In the genomic region with DNA sequence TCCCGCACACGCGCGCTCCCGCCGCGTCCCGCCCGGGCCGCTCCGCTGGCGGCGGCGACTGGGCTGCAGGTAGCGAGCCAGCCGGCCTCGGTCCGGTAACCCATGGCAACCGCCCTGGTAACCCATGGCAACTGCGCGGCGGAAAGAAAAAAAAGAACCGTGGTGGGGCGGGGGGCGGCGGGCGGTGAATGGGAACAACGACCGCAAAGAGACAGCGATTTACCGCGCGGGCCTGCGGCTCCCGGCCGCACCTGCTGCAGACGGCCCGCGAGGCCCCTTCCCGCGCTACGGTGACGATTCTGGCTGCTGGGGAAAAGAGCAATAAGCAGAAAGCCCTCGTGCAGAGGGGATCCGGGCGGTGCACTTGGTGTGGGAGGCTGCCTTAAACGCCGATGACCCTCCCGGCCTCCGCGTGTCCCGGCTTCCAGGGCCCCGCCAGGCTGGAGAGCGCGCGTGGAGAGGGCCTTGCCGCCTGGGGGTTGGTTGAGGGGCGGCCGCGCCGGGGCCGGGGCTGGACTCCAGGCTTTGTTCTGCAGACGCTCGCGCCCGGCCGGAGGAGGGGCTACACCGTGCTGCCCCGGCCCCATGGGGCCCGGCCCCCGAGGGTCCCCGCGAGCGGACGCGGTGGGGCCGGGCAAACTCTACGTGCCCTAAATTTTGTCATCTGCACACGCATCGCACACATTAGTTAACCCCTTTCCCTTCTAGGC, we compare ENCODE assay signal across 8 cellular contexts.
A peak's percentile ranks its signal among the peaks of the same experiment; 100 is the strongest.
DNase-seq lines count a peak whose midpoint lies in the region; ATAC-seq, FAIRE-seq and TF ChIP-seq lines count a peak whose summit lies in the region.

No MANE protein-coding gene starts in this region.

- no peak overlapping the region for H3K27ac ChIP-seq in CD8-positive, alpha-beta memory T cell (ENCODE audit: low read depth, low read length)
- no peak overlapping the region for H3K27ac ChIP-seq in PC-9
- H3K27ac ChIP-seq in keratinocyte (ENCODE audit: control insufficient read depth, insufficient read depth, low read length): no peak overlapping the region

- POLR2A ChIA-PET in CD8-positive, alpha-beta memory T cell (lab: Charles Lee): no interaction called here
- POLR2A ChIA-PET in PC-9 (lab: Charles Lee; ENCODE audit: unreplicated experiment): interaction anchor here (0.7 kb wide), 1 partner anchor 263 kb away, joined by 5 read pairs; no protein-coding TSS in a partner anchor

- peak overlapping the region; percentile 57 for H3K4me3 ChIP-seq in CD8-positive, alpha-beta memory T cell (ENCODE audit: low read length)
- H3K4me3 ChIP-seq in PC-9 (peak overlapping the region; percentile 81), keratinocyte (ENCODE audit: control insufficient read depth in 2 of 3, extremely low read depth in 1 of 3, insufficient read depth in 2 of 3, low read depth in 1 of 3, low read length in 3 of 3) (peak overlapping the region; percentile 26 to 69 (median 26))

- H3K4me1 ChIP-seq in CD8-positive, alpha-beta memory T cell (ENCODE audit: insufficient read depth, low read length): peaks cover 5% of the 10 kb centered on the region
- peaks cover 8% of the 10 kb centered on the region for H3K4me1 ChIP-seq in PC-9 (replicated peaks; ENCODE audit: insufficient read depth)
- H3K4me1 ChIP-seq in keratinocyte (ENCODE audit: control insufficient read depth, extremely low read depth, insufficient read depth, low read length): peaks cover 4% of the 10 kb centered on the region

- H3K27me3 ChIP-seq in CD8-positive, alpha-beta memory T cell (ENCODE audit: insufficient read depth, low read length, poor library complexity, severe bottlenecking): peaks cover 10% of the 10 kb centered on the region
- H3K27me3 ChIP-seq in PC-9 (ENCODE audit: insufficient read depth, low read depth): no peaks in the 10 kb centered on the region
- H3K27me3 ChIP-seq in keratinocyte (ENCODE audit: control insufficient read depth, extremely low read depth, insufficient read depth, low read length): peaks cover 13% of the 10 kb centered on the region

- CTCF ChIA-PET in CD8-positive, alpha-beta memory T cell (lab: Charles Lee): interaction anchor here (0.9 to 2.6 kb wide), 5 partner anchors 7 to 128 kb away, joined by 3 to 13 read pairs (median 4); no protein-coding TSS in a partner anchor
- CTCF ChIA-PET in PC-9 (lab: Charles Lee): interaction anchor here (0.6 to 0.7 kb wide), 3 partner anchors 225 to 781 kb away, joined by 3 to 5 read pairs (median 3); no protein-coding TSS in a partner anchor

- H3K36me3 Mint-ChIP-seq in CD8-positive, alpha-beta memory T cell: peaks cover 11 to 16% (median 13%) of the 10 kb centered on the region in 3 donors

- H3K27ac Mint-ChIP-seq in CD8-positive, alpha-beta memory T cell: peak overlapping the region in 2 of 8 donors; percentile 22 to 89

- no peaks in the 10 kb centered on the region for H3K36me3 ChIP-seq in CD8-positive, alpha-beta memory T cell (ENCODE audit: insufficient read depth, low read length)
- H3K36me3 ChIP-seq in PC-9 (ENCODE audit: low read depth) (no peaks in the 10 kb centered on the region), keratinocyte (ENCODE audit: control insufficient read depth in 2 of 2, extremely low read depth in 1 of 2, insufficient read depth in 2 of 2, low read length in 2 of 2) (no peaks in the 10 kb centered on the region)

- H3K27me3 Mint-ChIP-seq in CD8-positive, alpha-beta memory T cell: peaks cover 8 to 45% of the 10 kb centered on the region in 2 donors

- peak overlapping the region; percentile 18 for H3K9ac ChIP-seq in keratinocyte (ENCODE audit: control insufficient read depth, extremely low read depth, insufficient read depth, low read length)

- H3K4me1 Mint-ChIP-seq in CD8-positive, alpha-beta memory T cell: peaks cover 0 to 10% (median 5%) of the 10 kb centered on the region in 3 donors

- FAIRE-seq in keratinocyte (lab: Jason Lieb, UNC): no peak

- dilution Hi-C loops in keratinocyte (cut with MboI; ENCODE audit: extremely low pct_ligation_motif_present, low sequenced_read_pairs): no loop called here

- H3K9me3 ChIP-seq in CD8-positive, alpha-beta memory T cell (ENCODE audit: low read length): no peaks in the 10 kb centered on the region
- H3K9me3 ChIP-seq in PC-9 (ENCODE audit: insufficient read depth, low read depth): no peaks in the 10 kb centered on the region
- no peaks in the 10 kb centered on the region for H3K9me3 ChIP-seq in keratinocyte (ENCODE audit: control insufficient read depth, low read depth, low read length)

- ATAC-seq in GM19455 (IDR thresholded peaks at IDR 0.05; ENCODE audit: unreplicated experiment) (peak; percentile 52), HG03520 (IDR thresholded peaks at IDR 0.05; ENCODE audit: unreplicated experiment) (peak; percentile 20)

- no peaks in the 10 kb centered on the region for H3K9me3 Mint-ChIP-seq in CD8-positive, alpha-beta memory T cell

- peak in 4 of 5 donors; percentile 21 to 59 (median 31) for DNase-seq in CD8-positive, alpha-beta memory T cell
- DNase-seq in PC-9: peak; percentile 62 to 67
- DNase-seq in anterior cingulate cortex (lab: John Stamatoyannopoulos, UW): peak in 45 of 58 donors; percentile 17 to 82 (median 47)
- no peak for DNase-seq in keratinocyte (ENCODE audit: low read depth, low spot score)
- DNase-seq in stimulated activated CD4-positive, alpha-beta T cell treated with anti-CD3 and anti-CD28 coated beads, Interleukin-12 subunit alpha, Interleukin-12 subunit beta, amount 100 ng/mL, for 48 hours (ENCODE audit: low read depth in 2 of 3, low spot score in 1 of 3): peak in 2 of 3 donors; percentile 9 to 20
- no peak for DNase-seq in OCI-M1 (lab: John Stamatoyannopoulos, UW)

- H2AFZ ChIP-seq in PC-9 (peak overlapping the region; percentile 97), keratinocyte (ENCODE audit: control insufficient read depth, low read length) (peak overlapping the region; percentile 51)

- H3K4me2 ChIP-seq in PC-9 (peak overlapping the region; percentile 80), keratinocyte (ENCODE audit: control insufficient read depth, extremely low read depth, insufficient read depth, low read depth, low read length) (peak overlapping the region; percentile 82)

- BruUV-seq in PC-9 (replicated peaks; lab: Mats Ljungman, UMichigan): no TSS peak

- peaks cover 20% of the 10 kb centered on the region; the same call in 1 of the 2 replicates for H3F3A ChIP-seq in PC-9 (ENCODE audit: insufficient read depth, low read depth)

- no peaks in the 10 kb centered on the region for H3K9me2 ChIP-seq in PC-9 (ENCODE audit: insufficient read depth)

- H4K20me1 ChIP-seq in PC-9 (ENCODE audit: insufficient read depth) (no peaks in the 10 kb centered on the region), keratinocyte (ENCODE audit: control insufficient read depth, extremely low read depth, insufficient read depth, low read length) (no peaks in the 10 kb centered on the region)

- H3K79me2 ChIP-seq in PC-9 (ENCODE audit: low read depth) (no peaks in the 10 kb centered on the region), keratinocyte (ENCODE audit: control insufficient read depth, insufficient read depth, low read length) (no peaks in the 10 kb centered on the region)

- H3K9me1 ChIP-seq in keratinocyte (ENCODE audit: control insufficient read depth, extremely low read depth, insufficient read depth, low read length): no peaks in the 10 kb centered on the region

- H3K4me3 Mint-ChIP-seq in CD8-positive, alpha-beta memory T cell: peak overlapping the region; percentile 77 to 94 (median 86)

- intact Hi-C loops in PC-9 (cut with micrococcal nuclease; ENCODE audit: unreplicated experiment): loop anchor here (5.0 kb wide), 1 partner anchor 226 kb away; no protein-coding TSS in a partner anchor

- TF ChIP-seq CTCF in PC-9 (conservative IDR thresholded peaks at IDR 0.05): no peak
- TF ChIP-seq CTCF in keratinocyte (optimal IDR thresholded peaks at IDR 0.05 in 1 of 3, IDR thresholded peaks at IDR 0.05 in 1 of 3, conservative IDR thresholded peaks at IDR 0.05 in 1 of 3; ENCODE audit: extremely low read depth in 1 of 3, insufficient read depth in 2 of 3, low read length in 3 of 3): no peak

Comparison
In these comparisons a context has a peak if more than half of its experiments do, and no peak if none do; other contexts are left out.
1. DNase-seq: peak in CD8-positive, alpha-beta memory T cell (4 of 5), PC-9 (2 of 2), anterior cingulate cortex (45 of 58) and stimulated activated CD4-positive, alpha-beta T cell treated with anti-CD3 and anti-CD28 coated beads, Interleukin-12 subunit alpha, Interleukin-12 subunit beta, amount 100 ng/mL, for 48 hours (2 of 3); none in keratinocyte (single experiment) and OCI-M1 (single experiment).
2. H3K4me3 ChIP-seq: peak in every context shown above with its lines; median percentile 81 in PC-9; 57 in CD8-positive, alpha-beta memory T cell; 26 in keratinocyte.